8 cellular contexts compared by ENCODE assay signal in the genomic region with DNA sequence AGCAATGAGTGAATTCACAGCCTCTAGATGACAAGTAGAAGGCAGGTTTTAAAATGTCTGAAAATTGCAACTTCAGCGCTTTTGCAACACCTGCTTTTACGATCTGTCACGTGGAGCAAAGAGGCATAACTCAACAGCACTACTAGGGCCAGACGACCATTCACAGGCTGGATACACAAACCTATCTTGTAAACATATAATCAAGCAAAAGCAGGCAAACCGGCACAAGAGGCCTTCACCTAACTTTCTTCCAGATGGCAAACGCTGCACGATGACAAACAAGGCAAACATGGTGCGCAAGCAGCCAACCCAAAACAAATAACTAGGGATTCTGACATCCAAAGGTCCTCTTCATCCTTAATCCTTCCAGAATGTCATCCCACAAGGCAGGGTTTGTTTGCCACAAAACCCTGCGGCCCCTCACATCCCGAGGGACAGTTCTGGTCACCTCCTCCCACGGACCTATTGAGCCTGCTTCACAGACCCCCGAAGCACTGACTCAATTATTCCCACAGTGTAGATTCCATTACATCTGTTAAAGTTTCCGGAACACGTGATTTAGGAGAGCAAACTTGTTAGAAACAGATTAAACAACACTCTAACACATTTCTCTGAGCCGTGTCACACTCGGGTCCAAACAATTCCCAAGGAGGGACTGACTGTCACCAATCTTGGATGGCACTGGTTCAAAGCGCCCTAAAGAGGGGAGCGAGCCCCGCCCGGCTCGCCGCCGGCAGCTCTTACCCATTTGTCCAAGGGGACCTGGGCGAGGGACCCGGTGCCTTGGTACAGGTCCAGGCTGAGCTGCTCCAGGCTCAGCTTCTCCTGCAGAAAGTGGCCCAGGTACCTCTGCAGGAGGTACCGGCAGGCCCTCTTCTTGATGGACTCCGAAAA. TPM values are rescaled to one million over a fixed set of nuclear protein-coding genes. Genes with fewer than 3 reads are reported as not detected.
A peak's percentile ranks its signal among the peaks of the same experiment; 100 is the strongest.
DNase-seq lines count a peak whose midpoint lies in the region; ATAC-seq, FAIRE-seq and TF ChIP-seq lines count a peak whose summit lies in the region.

No MANE protein-coding gene starts in this region.

- H3K79me2 ChIP-seq in K562 (ENCODE audit: control insufficient read depth, insufficient read depth, low read length) (peaks cover 96% of the 10 kb centered on the region), smooth muscle cell (ENCODE audit: low read depth) (peaks cover 84% of the 10 kb centered on the region)

- H3K27ac ChIP-seq in K562 (ENCODE audit: extremely low read depth, low read depth, low read length): peak overlapping the region; percentile 78
- no peak overlapping the region for H3K27ac ChIP-seq in iPS-20b (ENCODE audit: low read length)
- H3K27ac ChIP-seq in smooth muscle cell (ENCODE audit: low read depth): peak overlapping the region; percentile 99

- peak; percentile 30 for DNase-seq in EH (ENCODE audit: low read depth)
- peak; percentile 23 to 55 for DNase-seq in HAP-1 (ENCODE audit: low spot score in 2 of 2)
- peak; percentile 72 for DNase-seq in NB4 (ENCODE audit: low read depth)
- DNase-seq in T-helper 22 cell (ENCODE audit: low read depth): peak; percentile 48
- DNase-seq in K562 (ENCODE audit: extremely low read depth in 1 of 4, low spot score in 3 of 4): peak in 3 of 4 experiments; percentile 10 to 69 (median 24)
- DNase-seq in smooth muscle cell (lab: John Stamatoyannopoulos, UW; ENCODE audit: unreplicated experiment): peak; percentile 17

- TF ChIP-seq CTCF in NB4 (IDR thresholded peaks at IDR 0.05; ENCODE audit: low read depth, low read length) (no peak), K562 (IDR thresholded peaks at IDR 0.05 in 2 of 3, conservative IDR thresholded peaks at IDR 0.05 in 1 of 3; ENCODE audit: insufficient read depth in 2 of 3, low read depth in 1 of 3, low read length in 3 of 3) (no peak), smooth muscle cell (IDR thresholded peaks at IDR 0.05; ENCODE audit: borderline replicate concordance, insufficient read depth, poor library complexity, severe bottlenecking) (no peak)

- whole genome bisulfite sequencing in K562 (ENCODE audit: insufficient coverage, low coverage, missing lambda C conversion rate): 1% methylated on average over 20 of the region's 27 CpGs
- 3% methylated on average over 27 of the region's 27 CpGs for WGBS in smooth muscle cell (ENCODE audit: low lambda C conversion rate)

- CTCF ChIA-PET in K562 (lab: Yijun Ruan, JAX; ENCODE audit: low intra/inter-chr PET ratio): no interaction called here

- FAIRE-seq in K562 (lab: Jason Lieb, UNC): peak; percentile 87

- intact Hi-C loops in K562 (cut with micrococcal nuclease): loop anchor here (5.0 kb wide), 1 partner anchor 45 kb away; no protein-coding TSS in a partner anchor

- H4K20me1 ChIP-seq in K562 (replicated peaks; ENCODE audit: control insufficient read depth, insufficient read depth, low read length) (0 out of 2 replicates have a peak, but pooled peaks cover 3% of the 10 kb centered on the region), smooth muscle cell (ENCODE audit: low read depth) (peaks cover 76% of the 10 kb centered on the region)

- ATAC-seq in K562: peak; percentile 54
- ATAC-seq in GM21786 (IDR thresholded peaks at IDR 0.05; ENCODE audit: unreplicated experiment): no peak

- no peak for TF ChIP-seq RAD21 in K562 (CRISPR knock-in tag; conservative IDR thresholded peaks at IDR 0.05 in 1 of 2, IDR thresholded peaks at IDR 0.05 in 1 of 2)

- H3K27me3 ChIP-seq in HAP-1 (ENCODE audit: low read depth) (no peaks in the 10 kb centered on the region), K562 (ENCODE audit: control insufficient read depth in 2 of 2, insufficient read depth in 2 of 2, low read length in 2 of 2) (no peaks in the 10 kb centered on the region), iPS-20b (ENCODE audit: insufficient read depth, low read length) (no peaks in the 10 kb centered on the region), smooth muscle cell (ENCODE audit: low read depth) (no peaks in the 10 kb centered on the region)

- H3K36me3 ChIP-seq in HAP-1 (replicated peaks) (no peaks in the 10 kb centered on the region; the same call in 1 of the 2 replicates), K562 (ENCODE audit: control insufficient read depth, insufficient read depth, low read length) (0 out of 3 replicates have a peak, but pooled peaks cover 4% of the 10 kb centered on the region), iPS-20b (ENCODE audit: insufficient read depth, low read depth, low read length) (no peaks in the 10 kb centered on the region), smooth muscle cell (ENCODE audit: low read depth) (no peaks in the 10 kb centered on the region)

- peak overlapping the region; percentile 84 for H3K4me2 ChIP-seq in K562 (ENCODE audit: insufficient read depth, low read length)
- peak overlapping the region; percentile 95 for H3K4me2 ChIP-seq in smooth muscle cell

- peak overlapping the region; percentile 70 to 98 for H3K9ac ChIP-seq in K562 (ENCODE audit: insufficient read depth in 1 of 2, low read depth in 2 of 2, low read length in 2 of 2)
- peak overlapping the region; percentile 86 for H3K9ac ChIP-seq in iPS-20b (ENCODE audit: low read depth, low read length)
- peak overlapping the region; percentile 99 for H3K9ac ChIP-seq in smooth muscle cell (ENCODE audit: low read depth)

- TF ChIP-seq EP300 in K562 (IDR thresholded peaks at IDR 0.05; ENCODE audit: low read length): no peak

- no TSS peak for BruUV-seq in K562 (replicated peaks; lab: Mats Ljungman, UMichigan)

- POLR2A ChIA-PET in K562 (lab: Yijun Ruan, JAX): no interaction called here

- TF ChIP-seq POLR2A in NB4 (IDR thresholded peaks at IDR 0.05; ENCODE audit: extremely low read depth, insufficient read length) (no peak), K562 (conservative IDR thresholded peaks at IDR 0.05) (0 out of 2 replicates have a peak, but pooled peaks have one; percentile 38)

- H3K4me1 ChIP-seq in HAP-1 (peaks cover 16% of the 10 kb centered on the region), K562 (replicated peaks in 1 of 2; ENCODE audit: control insufficient read depth in 2 of 2, insufficient read depth in 2 of 2, low read length in 2 of 2) (peaks cover 15 to 35% of the 10 kb centered on the region in 2 experiments), iPS-20b (ENCODE audit: insufficient read depth, low read length) (peaks cover 15% of the 10 kb centered on the region), smooth muscle cell (ENCODE audit: low read depth) (peaks cover 16% of the 10 kb centered on the region)

- H3K9me3 ChIP-seq in HAP-1 (no peaks in the 10 kb centered on the region), K562 (replicated peaks; ENCODE audit: control insufficient read depth, insufficient read depth, low read depth, low read length) (no peaks in the 10 kb centered on the region), iPS-20b (ENCODE audit: insufficient read depth, low read depth, low read length) (no peaks in the 10 kb centered on the region), smooth muscle cell (replicated peaks; ENCODE audit: low read depth) (no peaks in the 10 kb centered on the region)

- no peaks in the 10 kb centered on the region for H3K9me1 ChIP-seq in K562 (ENCODE audit: control insufficient read depth, insufficient read depth, low read length)

- H3K4me3 ChIP-seq in HAP-1: peak overlapping the region; percentile 93
- peak overlapping the region; percentile 86 for H3K4me3 ChIP-seq in NB4 (ENCODE audit: low read depth, low read length)
- peak overlapping the region; percentile 92 for H3K4me3 ChIP-seq in K562
- H3K4me3 ChIP-seq in iPS-20b (ENCODE audit: low read length): peak overlapping the region; percentile 96
- peak overlapping the region; percentile 92 for H3K4me3 ChIP-seq in smooth muscle cell

- H2AFZ ChIP-seq in K562 (ENCODE audit: low read depth, low read length) (peak overlapping the region; percentile 81), smooth muscle cell (ENCODE audit: low read depth) (peak overlapping the region; percentile 93)

- in situ Hi-C loops in HAP-1 (cut with MboI; ENCODE audit: low sequenced_read_pairs) (no loop called here), K562 (cut with MboI) (no loop called here)

- H3F3A ChIP-seq in smooth muscle cell (ENCODE audit: low read depth): peaks cover 14% of the 10 kb centered on the region

RNA-seq across cellular contexts. Expression of a gene that starts 0.8 kb away (rescaled TPM):
- total RNA-seq in K562 (2011; cell fraction: chromatin; rRNA removed; ENCODE audit: low replicate concordance): 24.6 and 83.9 TPM in 2 replicates
- 8.7 and 20.5 TPM in 2 replicates for total RNA-seq in K562 (2011; cell fraction: nucleolus; rRNA removed)
- total RNA-seq in K562 (2011; cell fraction: nucleoplasm; rRNA removed): 27.6 and 27.7 TPM in 2 replicates
- total RNA-seq in K562 (2014; rRNA removed) (7.1 and 10.4 TPM in 2 replicates), K562 (2014; rRNA removed; fragmentation: Illumina TruSeq; extraction: Trizol) (12.3 and 13.9 TPM in 2 replicates), K562 (2015; rRNA removed; fragmentation: Illumina TruSeq; extraction: Trizol) (7.5 and 8.7 TPM in 2 replicates), K562 (2021) (9.8 and 12.9 TPM in 2 replicates), smooth muscle cell (21.5 and 22.3 TPM in 2 replicates)
- polyA plus RNA-seq in K562 (2011; rRNA removed) (7.0 and 7.9 TPM in 2 replicates), K562 (2014; fragmentation: Illumina TruSeq; extraction: Trizol) (9.8 and 11.3 TPM in 2 replicates), K562 (2014; fragmentation: Nextera tagmentation; extraction: Ambion mirVana) (1 to 10 TPM in 1 of 2 experiments, under 1 TPM in 1; 0.83 to 1.6 TPM), K562 (2014; rRNA removed) (8.0 and 9.4 TPM in 2 replicates), smooth muscle cell (1.5 and 1.9 TPM in 2 replicates)
- polyA plus RNA-seq in K562 (2011; cell fraction: cytosol; rRNA removed): 2.8 and 3.8 TPM in 2 replicates
- 21.3 and 27.5 TPM in 2 replicates for polyA plus RNA-seq in K562 (2011; cell fraction: nucleus; rRNA removed)
- polyA plus RNA-seq in K562 (2012): 4.6 and 7.2 TPM in 2 replicates
- 14.3 and 14.5 TPM in 2 replicates for polyA minus RNA-seq in K562 (2011; rRNA and poly(A)+ RNA removed)
- 4.3 and 9.4 TPM in 2 replicates for polyA minus RNA-seq in K562 (2011; cell fraction: cytosol; rRNA and poly(A)+ RNA removed)
- 18.6 and 29.8 TPM in 2 replicates for polyA minus RNA-seq in K562 (2011; cell fraction: nucleus; rRNA and poly(A)+ RNA removed)

RNA-seq across cellular contexts. Expression of a gene that starts 1.0 kb away (rescaled TPM):
- 5.7 and 14.8 TPM in 2 replicates for total RNA-seq in K562 (2011; cell fraction: chromatin; rRNA removed; ENCODE audit: low replicate concordance)
- total RNA-seq in K562 (2011; cell fraction: nucleolus; rRNA removed): 4.0 and 5.0 TPM in 2 replicates
- total RNA-seq in K562 (2011; cell fraction: nucleoplasm; rRNA removed): 6.6 and 8.5 TPM in 2 replicates
- total RNA-seq in K562 (2014; rRNA removed): 12.9 and 14.1 TPM in 2 replicates
- 33.2 and 39.0 TPM in 2 replicates for total RNA-seq in K562 (2014; rRNA removed; fragmentation: Illumina TruSeq; extraction: Trizol)
- total RNA-seq in K562 (2015; rRNA removed; fragmentation: Illumina TruSeq; extraction: Trizol): 21.3 and 22.2 TPM in 2 replicates
- 18.4 and 21.3 TPM in 2 replicates for total RNA-seq in K562 (2021)
- polyA plus RNA-seq in K562 (2011; rRNA removed): 15.6 and 22.2 TPM in 2 replicates
- 6.4 and 11.8 TPM in 2 replicates for polyA plus RNA-seq in K562 (2011; cell fraction: cytosol; rRNA removed)
- 3.9 and 6.5 TPM in 2 replicates for polyA plus RNA-seq in K562 (2011; cell fraction: nucleus; rRNA removed)
- polyA plus RNA-seq in K562 (2012): 24.7 and 24.9 TPM in 2 replicates
- polyA plus RNA-seq in K562 (2014; fragmentation: Illumina TruSeq; extraction: Trizol): 28.5 and 33.5 TPM in 2 replicates
- polyA plus RNA-seq in K562 (2014; fragmentation: Nextera tagmentation; extraction: Ambion mirVana): 10 to 100 TPM; 47.6 to 58.9 TPM
- polyA plus RNA-seq in K562 (2014; rRNA removed): 14.5 and 14.6 TPM in 2 replicates
- polyA minus RNA-seq in K562 (2011; rRNA and poly(A)+ RNA removed): 29.7 and 32.3 TPM in 2 replicates
- 8.5 and 12.4 TPM in 2 replicates for polyA minus RNA-seq in K562 (2011; cell fraction: cytosol; rRNA and poly(A)+ RNA removed)
- 2.2 and 5.6 TPM in 2 replicates for polyA minus RNA-seq in K562 (2011; cell fraction: nucleus; rRNA and poly(A)+ RNA removed)
- total RNA-seq in smooth muscle cell: 35.2 and 46.6 TPM in 2 replicates
- polyA plus RNA-seq in smooth muscle cell: 19.7 and 21.2 TPM in 2 replicates

RNA-seq across cellular contexts. Expression of a gene that starts 29.6 kb away (rescaled TPM):
- 4.5 and 4.7 TPM in 2 replicates for total RNA-seq in K562 (2011; cell fraction: chromatin; rRNA removed; ENCODE audit: low replicate concordance)
- 2.7 and 2.9 TPM in 2 replicates for total RNA-seq in K562 (2011; cell fraction: nucleolus; rRNA removed)
- 3.7 and 4.7 TPM in 2 replicates for total RNA-seq in K562 (2011; cell fraction: nucleoplasm; rRNA removed)
- total RNA-seq in K562 (2014; rRNA removed) (0.18 and 0.86 TPM in 2 replicates), K562 (2014; rRNA removed; fragmentation: Illumina TruSeq; extraction: Trizol) (1.4 and 1.6 TPM in 2 replicates), K562 (2015; rRNA removed; fragmentation: Illumina TruSeq; extraction: Trizol) (0.43 and 0.53 TPM in 2 replicates), K562 (2021) (0.98 TPM in 2 replicates), smooth muscle cell (4.9 and 5.1 TPM in 2 replicates)
- polyA plus RNA-seq in K562 (2011; rRNA removed) (0.62 and 1.3 TPM in 2 replicates), K562 (2014; fragmentation: Illumina TruSeq; extraction: Trizol) (0.89 and 1.0 TPM in 2 replicates), K562 (2014; fragmentation: Nextera tagmentation; extraction: Ambion mirVana) (1 to 10 TPM in 1 of 2 experiments, under 1 TPM in 1; 0.94 to 1.1 TPM), K562 (2014; rRNA removed) (0.81 and 1.1 TPM in 2 replicates), smooth muscle cell (2.3 and 3.5 TPM in 2 replicates)
- polyA plus RNA-seq in K562 (2011; cell fraction: cytosol; rRNA removed): 0.58 and 0.69 TPM in 2 replicates
- polyA plus RNA-seq in K562 (2011; cell fraction: nucleus; rRNA removed): 0.55 and 1.2 TPM in 2 replicates
- polyA plus RNA-seq in K562 (2012): 0.98 and 1.3 TPM in 2 replicates
- polyA minus RNA-seq in K562 (2011; rRNA and poly(A)+ RNA removed): 0.81 and 2.1 TPM in 2 replicates
- polyA minus RNA-seq in K562 (2011; cell fraction: cytosol; rRNA and poly(A)+ RNA removed): not detected in 2 replicates
- polyA minus RNA-seq in K562 (2011; cell fraction: nucleus; rRNA and poly(A)+ RNA removed): 0.94 and 1.8 TPM in 2 replicates

Comparison
In these comparisons a context has a peak if more than half of its experiments do, and no peak if none do; other contexts are left out.
1. DNase-seq: peak in every context shown above with its lines; median percentile 72 in NB4; 48 in T-helper 22 cell; 39 in HAP-1; 30 in EH; 24 in K562; 17 in smooth muscle cell.